In the genomic region with DNA sequence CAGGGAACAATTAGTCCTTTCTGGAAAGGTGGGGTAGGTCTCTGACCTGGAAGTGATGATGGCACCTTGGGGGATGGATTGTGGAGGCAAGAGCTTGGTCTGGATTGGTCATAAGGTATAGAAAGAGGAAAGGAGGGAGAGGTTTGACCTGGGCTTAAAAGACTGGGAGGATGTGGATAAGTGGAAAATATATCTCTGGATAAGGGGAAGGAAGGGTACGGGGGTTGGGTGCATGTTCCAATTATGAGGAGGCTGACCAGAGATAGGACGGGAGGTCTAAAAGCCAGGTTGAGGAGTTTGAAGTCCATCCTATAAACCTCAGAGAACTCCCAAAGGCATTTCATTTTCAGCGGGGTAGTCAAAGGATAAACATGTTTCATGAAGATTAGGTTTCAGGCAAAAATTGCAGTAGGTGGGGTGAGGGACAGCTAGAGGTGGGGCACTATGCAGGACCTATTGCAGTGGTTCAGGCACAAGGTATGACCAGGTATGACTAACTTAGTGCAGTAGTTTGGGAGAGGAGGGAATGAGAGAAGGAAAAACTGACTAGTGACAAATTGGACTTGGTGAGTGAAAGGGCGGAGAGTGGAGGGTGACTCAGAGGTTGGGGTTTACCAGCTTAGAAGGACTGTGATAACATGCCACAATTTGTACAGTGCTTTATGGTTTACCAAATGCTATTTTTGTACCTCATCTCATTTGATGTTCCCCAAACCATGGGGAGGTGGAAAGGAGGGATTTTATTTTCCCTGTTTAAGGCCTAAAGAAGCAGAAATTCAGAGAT, we compare ENCODE assay signal across 9 cellular contexts. TPM values are rescaled to one million over a fixed set of nuclear protein-coding genes. Genes with fewer than 3 reads are reported as not detected.
DNase-seq lines count a peak whose midpoint lies in the region; ATAC-seq and TF ChIP-seq lines count a peak whose summit lies in the region.
"Had no signal": no experiment of that assay in that cellular context is flagged by ENCODE, and none has a peak within 500 bp of the region (broad histone marks: within the 10 kb centered on the region; RNA-seq: fewer than 3 reads in every experiment).

No MANE protein-coding gene starts in this region.

- intact Hi-C loops in ovary (cut with DNase I), result no loop called here

- peak; percentile 52 for DNase-seq in activated naive CD4-positive, alpha-beta T cell treated with Interleukin-2 at 50 U/mL for 16 hours
- DNase-seq in activated naive CD4-positive, alpha-beta T cell treated with anti-CD3 and anti-CD28 coated beads, Interleukin-2, amount 10 ng/mL, durations not matched to agents 7 days and 5 days, result no peak
- DNase-seq in activated T-helper 9 cell treated with anti-CD3 and anti-CD28 coated beads, Interleukin-2, amount 50 U/mL, for 16 hours (ENCODE audit: low read depth), result peak; percentile 17
- DNase-seq in left lobe of liver (ENCODE audit: low spot score), result no peak
- no peak for DNase-seq in type B pancreatic cell (ENCODE audit: extremely low spot score, unreplicated experiment)
- no peak for DNase-seq in central memory CD4-positive, alpha-beta T cell
- no peak for DNase-seq in RPMI8226
- DNase-seq in ovary, result no peak
- DNase-seq: NCI-H1694 had no signal

- CTCF ChIA-PET in activated naive CD4-positive, alpha-beta T cell treated with anti-CD3 and anti-CD28 coated beads, Interleukin-2, amount 10 ng/mL, durations not matched to agents 7 days and 5 days (lab: Charles Lee), result interaction anchor here (0.5 kb wide), 1 partner anchor 424 kb away, joined by 3 read pairs; no protein-coding TSS in a partner anchor

- no peaks in the 10 kb centered on the region for H3K9me3 ChIP-seq in ovary

- ATAC-seq in left lobe of liver, result peak; percentile 46

- no peaks in the 10 kb centered on the region for H3K9me3 Mint-ChIP-seq in activated naive CD4-positive, alpha-beta T cell treated with anti-CD3 and anti-CD28 coated beads, Interleukin-2, amount 10 ng/mL, durations not matched to agents 7 days and 5 days
- no peaks in the 10 kb centered on the region for H3K9me3 Mint-ChIP-seq in type B pancreatic cell

- TF ChIP-seq CTCF in type B pancreatic cell (conservative IDR thresholded peaks at IDR 0.05) (no peak), ovary (IDR thresholded peaks at IDR 0.05) (no peak)

- H3K36me3 ChIP-seq in ovary, result no peaks in the 10 kb centered on the region

- H3K27me3 ChIP-seq in ovary, result no peaks in the 10 kb centered on the region

- no peak overlapping the region for H3K27ac ChIP-seq in ovary

- H3K27ac Mint-ChIP-seq in activated naive CD4-positive, alpha-beta T cell treated with anti-CD3 and anti-CD28 coated beads, Interleukin-2, amount 10 ng/mL, durations not matched to agents 7 days and 5 days, result no peak overlapping the region
- H3K27ac Mint-ChIP-seq in type B pancreatic cell, result peak overlapping the region; percentile 53

- 85 to 88% (median 87%) methylated on average over 4 of the region's 4 CpGs for WGBS in ovary, 3 donors

- peaks cover 2% of the 10 kb centered on the region for H3K4me1 ChIP-seq in ovary (ENCODE audit: insufficient read depth)

- TF ChIP-seq POLR2A in ovary (IDR thresholded peaks at IDR 0.05), result no peak

- H3K4me1 Mint-ChIP-seq in activated naive CD4-positive, alpha-beta T cell treated with anti-CD3 and anti-CD28 coated beads, Interleukin-2, amount 10 ng/mL, durations not matched to agents 7 days and 5 days, result peaks cover 34% of the 10 kb centered on the region
- peaks cover 8% of the 10 kb centered on the region for H3K4me1 Mint-ChIP-seq in type B pancreatic cell (ENCODE audit: unreplicated experiment)

- no peak for TF ChIP-seq EP300 in ovary (IDR thresholded peaks at IDR 0.05)

- no peak overlapping the region for H3K4me3 ChIP-seq in ovary

- no peak overlapping the region for H3K4me3 Mint-ChIP-seq in activated naive CD4-positive, alpha-beta T cell treated with anti-CD3 and anti-CD28 coated beads, Interleukin-2, amount 10 ng/mL, durations not matched to agents 7 days and 5 days
- H3K4me3 Mint-ChIP-seq in type B pancreatic cell, result no peak overlapping the region

- peaks cover 1% of the 10 kb centered on the region for H3K36me3 Mint-ChIP-seq in activated naive CD4-positive, alpha-beta T cell treated with anti-CD3 and anti-CD28 coated beads, Interleukin-2, amount 10 ng/mL, durations not matched to agents 7 days and 5 days
- peaks cover 9% of the 10 kb centered on the region for H3K36me3 Mint-ChIP-seq in type B pancreatic cell

- H3K27me3 Mint-ChIP-seq in activated naive CD4-positive, alpha-beta T cell treated with anti-CD3 and anti-CD28 coated beads, Interleukin-2, amount 10 ng/mL, durations not matched to agents 7 days and 5 days, result no peaks in the 10 kb centered on the region
- H3K27me3 Mint-ChIP-seq in type B pancreatic cell, result no peaks in the 10 kb centered on the region

RNA-seq across cellular contexts. Expression of gene PDE8A, which starts 10.7 kb away (rescaled TPM):
- total RNA-seq in left lobe of liver, result 33.1 TPM
- total RNA-seq in type B pancreatic cell (ENCODE audit: low replicate concordance), result 22.8 and 41.8 TPM in 2 replicates
- total RNA-seq in ovary, result 10 to 100 TPM; 23.7 to 61.8 (median 43.0) TPM
- 10 to 100 TPM; 13.8 to 33.2 TPM for polyA plus RNA-seq in ovary

Comparison
In these comparisons a context has a peak if more than half of its experiments do, and no peak if none do; other contexts are left out.
1. DNase-seq: peak in activated naive CD4-positive, alpha-beta T cell treated with Interleukin-2 at 50 U/mL for 16 hours (single experiment) and activated T-helper 9 cell treated with anti-CD3 and anti-CD28 coated beads, Interleukin-2, amount 50 U/mL, for 16 hours (single experiment); none in activated naive CD4-positive, alpha-beta T cell treated with anti-CD3 and anti-CD28 coated beads, Interleukin-2, amount 10 ng/mL, durations not matched to agents 7 days and 5 days (single experiment), left lobe of liver (single experiment), type B pancreatic cell (single experiment), central memory CD4-positive, alpha-beta T cell (single experiment), RPMI8226 (single experiment) and ovary (0 of 5).